In genomic region chr7:138543739-138544138, GRCh38 we compare ENCODE assay signal across 29 cellular contexts.
"Had no signal": no experiment of that assay in that cellular context is flagged by ENCODE, and none has a peak within 500 bp of the region (broad histone marks: within the 10 kb centered on the region; RNA-seq: fewer than 3 reads in every experiment).

No MANE protein-coding gene starts in this region.

- H3K4me1 ChIP-seq: colonic mucosa, esophagus muscularis mucosa, esophagus squamous epithelium, foreskin keratinocyte, gastrocnemius medialis, gastroesophageal sphincter had no signal

- H3K4me1 Mint-ChIP-seq: endodermal cell had no signal

- FAIRE-seq: colon, endometrium, endothelial cell of umbilical vein, frontal cortex had no signal

- H3K27ac Mint-ChIP-seq: dendritic cell treated with granulocyte-macrophage colony-stimulating factor and Interleukin-4, amounts not matched to agents 40 ng/mL and 50 ng/mL, for 4 days; effector memory CD8-positive, alpha-beta T cell; endodermal cell had no signal

- H3K4me3 Mint-ChIP-seq: dendritic cell treated with granulocyte-macrophage colony-stimulating factor and Interleukin-4, amounts not matched to agents 40 ng/mL and 50 ng/mL, for 4 days; effector memory CD8-positive, alpha-beta T cell; endodermal cell had no signal

- H3K9me3 ChIP-seq: colonic mucosa, esophagus muscularis mucosa, esophagus squamous epithelium, gastrocnemius medialis, gastroesophageal sphincter, heart left ventricle, heart right ventricle had no signal

- H3K27me3 Mint-ChIP-seq: dendritic cell treated with granulocyte-macrophage colony-stimulating factor and Interleukin-4, amounts not matched to agents 40 ng/mL and 50 ng/mL, for 4 days; effector memory CD8-positive, alpha-beta T cell had no signal

- H3K27ac ChIP-seq: colonic mucosa, coronary artery, dorsolateral prefrontal cortex, epithelial cell of prostate, esophagus muscularis mucosa, esophagus squamous epithelium, foreskin keratinocyte, gastrocnemius medialis, gastroesophageal sphincter, heart left ventricle, heart right ventricle had no signal

- DNase-seq: colonic mucosa; cortex of kidney; dermis blood vessel endothelial cell; dorsolateral prefrontal cortex; effector CD4-positive, alpha-beta T cell; effector CD8-positive, alpha-beta T cell; effector memory CD4-positive, alpha-beta T cell; effector memory CD8-positive, alpha-beta T cell; endodermal cell; erythroblast; esophagus squamous epithelium; foreskin fibroblast; foreskin keratinocyte; foreskin melanocyte; gastrocnemius medialis; glutamatergic neuron; head of caudate nucleus; heart left ventricle; heart right ventricle had no signal

- H3K4me3 ChIP-seq: colonic mucosa, coronary artery, dorsolateral prefrontal cortex, esophagus muscularis mucosa, esophagus squamous epithelium, gastrocnemius medialis, gastroesophageal sphincter, heart left ventricle, heart right ventricle had no signal

- ATAC-seq: effector memory CD8-positive, alpha-beta T cell; esophagus mucosa; foreskin keratinocyte; gastrocnemius medialis; gastroesophageal sphincter; heart left ventricle; heart right ventricle had no signal

- H3K27me3 ChIP-seq: colonic mucosa, dorsolateral prefrontal cortex, esophagus muscularis mucosa, esophagus squamous epithelium, foreskin keratinocyte, gastrocnemius medialis, gastroesophageal sphincter, heart left ventricle, heart right ventricle had no signal
